ENCODE assay signal across 29 cellular contexts in the genomic region with DNA sequence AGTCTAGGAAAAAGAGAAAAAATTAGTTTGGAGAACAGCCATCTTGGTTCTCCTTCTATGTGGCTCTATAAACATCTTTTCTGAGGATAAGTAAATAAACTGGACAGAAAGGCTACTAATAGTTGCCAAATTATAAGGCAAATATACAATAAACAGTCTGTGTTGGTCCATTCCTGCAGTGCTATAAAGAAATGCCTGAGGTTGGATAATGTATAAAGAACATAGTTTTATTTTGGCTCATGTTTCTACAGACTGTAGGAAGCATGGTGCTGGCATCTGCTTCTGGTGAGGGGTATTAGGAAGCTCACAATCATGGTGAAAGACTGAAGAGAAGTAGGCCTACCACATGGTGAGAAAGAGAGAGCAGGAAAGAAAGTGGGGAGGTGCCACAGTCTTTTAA.
"Had no signal": no experiment of that assay in that cellular context is flagged by ENCODE, and none has a peak within 500 bp of the region (broad histone marks: within the 10 kb centered on the region; RNA-seq: fewer than 3 reads in every experiment).

No MANE protein-coding gene starts in this region.

- H2AFZ ChIP-seq: hepatocyte had no signal

- H3K4me2 ChIP-seq: hepatocyte had no signal

- H3K79me2 ChIP-seq: hepatocyte had no signal

- ATAC-seq: activated T-cell treated with anti-CD3 and anti-CD28 coated beads, Interleukin-2, amount 50 U/mL, for 72 hours; body of pancreas; esophagus mucosa; foreskin keratinocyte; gastroesophageal sphincter; heart right ventricle; T-cell had no signal

- H3K27ac ChIP-seq: adrenal gland, body of pancreas, colonic mucosa, foreskin keratinocyte, gastroesophageal sphincter, heart right ventricle, hepatocyte had no signal

- H3K4me1 ChIP-seq: adrenal gland, body of pancreas, colonic mucosa, foreskin keratinocyte, gastroesophageal sphincter, heart right ventricle had no signal

- H3K36me3 ChIP-seq: adrenal gland, colonic mucosa, gastroesophageal sphincter, heart right ventricle had no signal

- H3K27me3 Mint-ChIP-seq: activated CD4-positive, alpha-beta memory T cell treated with anti-CD3 and anti-CD28 coated beads, Interleukin-2, amount 10 ng/mL, durations not matched to agents 7 days and 5 days; activated CD4-positive, alpha-beta T cell treated with anti-CD3 and anti-CD28 coated beads, Interleukin-2, amount 10 ng/mL, durations not matched to agents 7 days and 5 days; activated naive CD8-positive, alpha-beta T cell; activated T-cell treated with anti-CD3 and anti-CD28 coated beads, Interleukin-2, amount 50 U/mL, for 24 hours; T-cell had no signal

- H3K27ac Mint-ChIP-seq: activated CD4-positive, alpha-beta memory T cell treated with anti-CD3 and anti-CD28 coated beads, Interleukin-2, amount 10 ng/mL, durations not matched to agents 7 days and 5 days; activated CD4-positive, alpha-beta T cell treated with anti-CD3 and anti-CD28 coated beads, Interleukin-2, amount 10 ng/mL, durations not matched to agents 7 days and 5 days; activated naive CD8-positive, alpha-beta T cell; activated T-cell treated with anti-CD3 and anti-CD28 coated beads, Interleukin-2, amount 50 U/mL, for 24 hours; activated T-cell treated with anti-CD3 and anti-CD28 coated beads, Interleukin-2, amount 50 U/mL, for 72 hours; T-cell; T-helper 1 cell treated with Interleukin-12 subunit alpha and Interleukin-12 subunit beta and Interleukin-4 antibody, amounts not matched to agents 30 μg/mL and 1 μg/mL, for 36 hours had no signal

- DNase-seq: activated CD4-positive, alpha-beta memory T cell treated with anti-CD3 and anti-CD28 coated beads, Interleukin-2, amount 10 ng/mL, durations not matched to agents 7 days and 5 days; activated CD4-positive, alpha-beta T cell treated with anti-CD3 and anti-CD28 coated beads for 1 hour; activated CD4-positive, alpha-beta T cell treated with anti-CD3 and anti-CD28 coated beads for 4 hours; activated CD4-positive, alpha-beta T cell treated with anti-CD3 and anti-CD28 coated beads, Interleukin-2, amount 10 ng/mL, durations not matched to agents 7 days and 5 days; activated CD4-positive, alpha-beta T cell treated with anti-CD3 and anti-CD28 coated beads, Interleukin-2, amount 50 U/mL, for 4 hours; activated CD8-positive, alpha-beta memory T cell treated with anti-CD3 and anti-CD28 coated beads, Interleukin-2, amount 50 U/mL, for 48 hours; activated gamma-delta T cell; activated naive CD4-positive, alpha-beta T cell treated with anti-CD3 and anti-CD28 coated beads, Interleukin-2, amount 50 U/mL, for 16 hours; activated naive CD4-positive, alpha-beta T cell treated with Interleukin-2 at 50 U/mL for 16 hours; activated T-cell treated with anti-CD3 and anti-CD28 coated beads for 4 hours; activated T-cell treated with anti-CD3 and anti-CD28 coated beads, Interleukin-2, amount 50 U/mL, for 24 hours; activated T-cell treated with anti-CD3 and anti-CD28 coated beads, Interleukin-2, amount 50 U/mL, for 72 hours; adrenal gland; amygdala; aorta; body of pancreas; central memory CD4-positive, alpha-beta T cell; cerebellar nuclear complex; colonic mucosa; effector CD8-positive, alpha-beta T cell; foreskin keratinocyte; heart right ventricle; T-cell; T-helper 9 cell had no signal

- H3K4me1 Mint-ChIP-seq: activated CD4-positive, alpha-beta memory T cell treated with anti-CD3 and anti-CD28 coated beads, Interleukin-2, amount 10 ng/mL, durations not matched to agents 7 days and 5 days; activated CD4-positive, alpha-beta T cell treated with anti-CD3 and anti-CD28 coated beads, Interleukin-2, amount 10 ng/mL, durations not matched to agents 7 days and 5 days; T-cell had no signal

- H3K4me3 ChIP-seq: adrenal gland, body of pancreas, colonic mucosa, gastroesophageal sphincter, heart right ventricle, hepatocyte had no signal

- H3K9me3 Mint-ChIP-seq: activated CD4-positive, alpha-beta T cell treated with anti-CD3 and anti-CD28 coated beads, Interleukin-2, amount 10 ng/mL, durations not matched to agents 7 days and 5 days; T-helper 1 cell treated with Interleukin-12 subunit alpha and Interleukin-12 subunit beta and Interleukin-4 antibody, amounts not matched to agents 30 μg/mL and 1 μg/mL, for 36 hours had no signal

- H3K36me3 Mint-ChIP-seq: activated naive CD8-positive, alpha-beta T cell; T-cell had no signal

- H3K27me3 ChIP-seq: adrenal gland, body of pancreas, colonic mucosa, foreskin keratinocyte, gastroesophageal sphincter, heart right ventricle, hepatocyte had no signal

- H3K9me3 ChIP-seq: adrenal gland, body of pancreas, colonic mucosa, gastroesophageal sphincter, heart right ventricle had no signal

- H3K4me3 Mint-ChIP-seq: activated CD4-positive, alpha-beta memory T cell treated with anti-CD3 and anti-CD28 coated beads, Interleukin-2, amount 10 ng/mL, durations not matched to agents 7 days and 5 days; activated CD4-positive, alpha-beta T cell treated with anti-CD3 and anti-CD28 coated beads, Interleukin-2, amount 10 ng/mL, durations not matched to agents 7 days and 5 days; activated naive CD8-positive, alpha-beta T cell; activated T-cell treated with anti-CD3 and anti-CD28 coated beads, Interleukin-2, amount 50 U/mL, for 24 hours; activated T-cell treated with anti-CD3 and anti-CD28 coated beads, Interleukin-2, amount 50 U/mL, for 72 hours; T-cell; T-helper 1 cell treated with Interleukin-12 subunit alpha and Interleukin-12 subunit beta and Interleukin-4 antibody, amounts not matched to agents 30 μg/mL and 1 μg/mL, for 36 hours had no signal
